ENCODE assay signal across 8 cellular contexts in genomic region chr6:44388135-44388487, GRCh38. TPM values are rescaled to one million over a fixed set of nuclear protein-coding genes. Genes with fewer than 3 reads are reported as not detected.
DNase-seq lines count a peak whose midpoint lies in the region; ATAC-seq, FAIRE-seq and TF ChIP-seq lines count a peak whose summit lies in the region.

No MANE protein-coding gene starts in this region.

- no peak for FAIRE-seq in A549 (lab: Jason Lieb, UNC)

- H3K9me3 ChIP-seq in A549 (no peaks in the 10 kb centered on the region), RWPE2 (ENCODE audit: severe bottlenecking) (no peaks in the 10 kb centered on the region), esophagus (ENCODE audit: control insufficient read depth in 2 of 2, insufficient read depth in 1 of 2, low read depth in 1 of 2, low read length in 1 of 2) (no peaks in the 10 kb centered on the region)

- H3K4me3 ChIP-seq in A549 (peak overlapping the region; percentile 79), RWPE2 (ENCODE audit: severe bottlenecking) (peak overlapping the region; percentile 69), esophagus (ENCODE audit: low read depth in 1 of 2, low read length in 2 of 2) (peak overlapping the region; percentile 93 to 97)

- DNase-seq in A549 (ENCODE audit: low read depth in 1 of 2, low spot score in 1 of 2) (no peak), RWPE2 (ENCODE audit: low spot score) (no peak), pons (ENCODE audit: low spot score) (peak; percentile 50), NCI-H82 (lab: John Stamatoyannopoulos, UW) (no peak)

- H3K36me3 ChIP-seq in RWPE2 (ENCODE audit: low read depth) (peaks cover 38% of the 10 kb centered on the region), esophagus (ENCODE audit: control insufficient read depth in 2 of 2, insufficient read depth in 2 of 2, low read length in 1 of 2) (peaks cover 0 to 6% of the 10 kb centered on the region in 2 donors)

- peak overlapping the region; percentile 94 to 95 for H3K27ac ChIP-seq in A549
- peak overlapping the region; percentile 82 for H3K27ac ChIP-seq in RWPE2 (ENCODE audit: poor library complexity, severe bottlenecking)
- peak overlapping the region in 1 of 2 donors; percentile 96 for H3K27ac ChIP-seq in esophagus (ENCODE audit: low read depth in 2 of 2, low read length in 1 of 2)

- TF ChIP-seq EP300 in A549 (IDR thresholded peaks at IDR 0.05): no peak

- no peak for TF ChIP-seq CTCF in A549 (IDR thresholded peaks at IDR 0.05)
- no peak for TF ChIP-seq CTCF in RWPE2 (IDR thresholded peaks at IDR 0.05; ENCODE audit: poor library complexity, severe bottlenecking)

- ATAC-seq in A549: peak in 1 of 2 experiments; percentile 19; a peak in 1 of 6 replicates
- ATAC-seq in GM18861 (IDR thresholded peaks at IDR 0.05; ENCODE audit: unreplicated experiment): peak; percentile 4
- ATAC-seq in RWPE2 (ENCODE audit: low read depth): no peak
- no peak for ATAC-seq in esophagus mucosa
- ATAC-seq in HG03442 (IDR thresholded peaks at IDR 0.05; ENCODE audit: unreplicated experiment): no peak

- WGBS in A549 (ENCODE audit: missing lambda C conversion rate): 3% methylated on average over 4 of the region's 10 CpGs
- WGBS in esophagus, 2 donors: 0 to 1% methylated on average over 7 to 10 of the region's 10 CpGs

- POLR2A ChIA-PET in A549 (lab: Yijun Ruan, JAX): interaction anchor here (0.7 to 2.3 kb wide), 3 partner anchors 9 to 1536 kb away, joined by 4 to 6 read pairs (median 5); partner anchors contain the start of gene HSP90AB1

- TF ChIP-seq RAD21 in A549 (conservative IDR thresholded peaks at IDR 0.05 in 1 of 2, IDR thresholded peaks at IDR 0.05 in 1 of 2): no peak

- CTCF ChIA-PET in A549 (lab: Yijun Ruan, JAX): no interaction called here

- peaks cover 25% of the 10 kb centered on the region for H3K4me1 ChIP-seq in A549
- H3K4me1 ChIP-seq in RWPE2 (ENCODE audit: insufficient read depth, poor library complexity, severe bottlenecking): peaks cover 4% of the 10 kb centered on the region
- no peaks in the 10 kb centered on the region for H3K4me1 ChIP-seq in esophagus (ENCODE audit: control insufficient read depth in 2 of 2, insufficient read depth in 2 of 2, low read length in 1 of 2)

- H3K27me3 ChIP-seq in RWPE2 (ENCODE audit: insufficient read depth, poor library complexity, severe bottlenecking) (no peaks in the 10 kb centered on the region), esophagus (ENCODE audit: control insufficient read depth in 1 of 2, insufficient read depth in 2 of 2, low read length in 2 of 2) (no peaks in the 10 kb centered on the region)

- H3K4me2 ChIP-seq in A549: peak overlapping the region; percentile 94

- no peak for TF ChIP-seq POLR2A in A549 (IDR thresholded peaks at IDR 0.05; ENCODE audit: low read length)

TF ChIP-seq in A549, 52 proteins besides CTCF, POLR2A, EP300 and RAD21:
- no peak for TF ChIP-seq NPAS2 (CRISPR knock-in tag; IDR thresholded peaks at IDR 0.05; ENCODE audit: borderline replicate concordance)

RNA-seq across cellular contexts. Expression of gene CDC5L, which starts 0.6 kb away (rescaled TPM):
- polyA plus RNA-seq in A549 (2011; rRNA removed) (14.4 and 20.5 TPM in 2 replicates), A549 (2017; fragmentation: RNase III; extraction: RNeasy Plus Mini Kit Qiagen cat#74134 plus additional on column Dnase treatment) (12.6 to 13.0 TPM (median 12.8 TPM) in 3 replicates), esophagus (1 to 10 TPM; 4.6 to 7.8 TPM)
- 3.6 and 3.9 TPM in 2 replicates for polyA plus RNA-seq in A549 (2012; cell fraction: cytosol; rRNA removed)
- 3.1 and 3.6 TPM in 2 replicates for polyA plus RNA-seq in A549 (2012; cell fraction: nucleus; rRNA removed)
- 10.7 and 10.8 TPM in 2 replicates for polyA minus RNA-seq in A549 (2011; rRNA and poly(A)+ RNA removed)
- total RNA-seq in esophagus mucosa: 9.9 TPM

RNA-seq across cellular contexts. Expression of gene SPATS1, which starts 45.7 kb away (rescaled TPM):
- not detected in 2 replicates for polyA plus RNA-seq in A549 (2011; rRNA removed)
- not detected in 2 replicates for polyA plus RNA-seq in A549 (2012; cell fraction: cytosol; rRNA removed)
- not detected in 2 replicates for polyA plus RNA-seq in A549 (2012; cell fraction: nucleus; rRNA removed)
- not detected in 3 replicates for polyA plus RNA-seq in A549 (2017; fragmentation: RNase III; extraction: RNeasy Plus Mini Kit Qiagen cat#74134 plus additional on column Dnase treatment)
- polyA minus RNA-seq in A549 (2011; rRNA and poly(A)+ RNA removed): not detected in 2 replicates
- not detected for polyA plus RNA-seq in esophagus
- not detected for total RNA-seq in esophagus mucosa
